In genomic region chr18:7879717-7880116, GRCh38 we compare ENCODE assay signal across 19 cellular contexts.
"Had no signal": no experiment of that assay in that cellular context is flagged by ENCODE, and none has a peak within 500 bp of the region (broad histone marks: within the 10 kb centered on the region; RNA-seq: fewer than 3 reads in every experiment).

No MANE protein-coding gene starts in this region.

- DNase-seq: activated CD4-positive, alpha-beta T cell treated with anti-CD3 and anti-CD28 coated beads, Interleukin-2, amount 10 ng/mL, durations not matched to agents 7 days and 5 days; activated CD8-positive, alpha-beta memory T cell treated with anti-CD3 and anti-CD28 coated beads for 24 hours; activated naive CD8-positive, alpha-beta T cell treated with anti-CD3 and anti-CD28 coated beads for 36 hours; amygdala; body of pancreas; cortex of kidney; effector CD8-positive, alpha-beta T cell; foreskin melanocyte; heart right ventricle; left cardiac atrium; mammary epithelial cell; naive B cell; pancreas; T-helper 9 cell had no signal

- H3K4me3 ChIP-seq: body of pancreas, heart right ventricle, pancreas, thyroid gland, vagina had no signal

- FAIRE-seq: pancreas had no signal

- H3K36me3 Mint-ChIP-seq: activated naive CD8-positive, alpha-beta T cell treated with anti-CD3 and anti-CD28 coated beads for 36 hours; naive B cell; stimulated activated effector memory CD8-positive, alpha-beta T cell treated with anti-CD3 and anti-CD28 coated beads, Interleukin-12 subunit alpha, Interleukin-12 subunit beta, amount 100 ng/mL, for 72 hours had no signal

- H3K4me1 Mint-ChIP-seq: activated CD4-positive, alpha-beta T cell treated with anti-CD3 and anti-CD28 coated beads, Interleukin-2, amount 10 ng/mL, durations not matched to agents 7 days and 5 days; activated naive CD8-positive, alpha-beta T cell treated with anti-CD3 and anti-CD28 coated beads for 36 hours; central memory CD8-positive, alpha-beta T cell; naive B cell; stimulated activated effector memory CD8-positive, alpha-beta T cell treated with anti-CD3 and anti-CD28 coated beads, Interleukin-12 subunit alpha, Interleukin-12 subunit beta, amount 100 ng/mL, for 72 hours had no signal

- H3K36me3 ChIP-seq: heart right ventricle, pancreas, thyroid gland, vagina had no signal

- ATAC-seq: body of pancreas, left cardiac atrium had no signal

- H3K9me3 Mint-ChIP-seq: activated CD4-positive, alpha-beta T cell treated with anti-CD3 and anti-CD28 coated beads, Interleukin-2, amount 10 ng/mL, durations not matched to agents 7 days and 5 days; activated T-helper 1 cell treated with anti-CD3 and anti-CD28 coated beads, Interleukin-12 subunit alpha, Interleukin-12 subunit beta, Interleukin-2, Interleukin-4 antibody, amounts not matched to agents 30 ng/mL and 10 ng/mL and 1 ng/mL, durations not matched to agents 14 hours and 24 hours and 36 hours; central memory CD8-positive, alpha-beta T cell had no signal

- H3K4me3 Mint-ChIP-seq: activated CD4-positive, alpha-beta T cell treated with anti-CD3 and anti-CD28 coated beads, Interleukin-2, amount 10 ng/mL, durations not matched to agents 7 days and 5 days; activated naive CD8-positive, alpha-beta T cell treated with anti-CD3 and anti-CD28 coated beads for 36 hours; activated T-helper 1 cell treated with anti-CD3 and anti-CD28 coated beads, Interleukin-12 subunit alpha, Interleukin-12 subunit beta, Interleukin-2, Interleukin-4 antibody, amounts not matched to agents 30 ng/mL and 10 ng/mL and 1 ng/mL, durations not matched to agents 14 hours and 24 hours and 36 hours; central memory CD8-positive, alpha-beta T cell; naive B cell; stimulated activated effector memory CD8-positive, alpha-beta T cell treated with anti-CD3 and anti-CD28 coated beads, Interleukin-12 subunit alpha, Interleukin-12 subunit beta, amount 100 ng/mL, for 72 hours had no signal

- H3K27me3 Mint-ChIP-seq: activated CD4-positive, alpha-beta T cell treated with anti-CD3 and anti-CD28 coated beads, Interleukin-2, amount 10 ng/mL, durations not matched to agents 7 days and 5 days; activated naive CD8-positive, alpha-beta T cell treated with anti-CD3 and anti-CD28 coated beads for 36 hours; central memory CD8-positive, alpha-beta T cell had no signal

- H3K27ac Mint-ChIP-seq: activated CD4-positive, alpha-beta T cell treated with anti-CD3 and anti-CD28 coated beads, Interleukin-2, amount 10 ng/mL, durations not matched to agents 7 days and 5 days; activated naive CD8-positive, alpha-beta T cell treated with anti-CD3 and anti-CD28 coated beads for 36 hours; activated T-helper 1 cell treated with anti-CD3 and anti-CD28 coated beads, Interleukin-12 subunit alpha, Interleukin-12 subunit beta, Interleukin-2, Interleukin-4 antibody, amounts not matched to agents 30 ng/mL and 10 ng/mL and 1 ng/mL, durations not matched to agents 14 hours and 24 hours and 36 hours; stimulated activated effector memory CD8-positive, alpha-beta T cell treated with anti-CD3 and anti-CD28 coated beads, Interleukin-12 subunit alpha, Interleukin-12 subunit beta, amount 100 ng/mL, for 72 hours had no signal

- H3K9me3 ChIP-seq: body of pancreas, pancreas, thyroid gland, vagina had no signal

- H3K27ac ChIP-seq: body of pancreas, pancreas, vagina had no signal

- H3K27me3 ChIP-seq: body of pancreas, heart right ventricle, pancreas, thyroid gland, vagina had no signal
